8 cellular contexts compared by ENCODE assay signal in genomic region chr18:3585656-3586509, GRCh38.
DNase-seq lines count a peak whose midpoint lies in the region; ATAC-seq lines count a peak whose summit lies in the region.

No MANE protein-coding gene starts in this region.

- H3K27me3 ChIP-seq in BLaER1 = no peaks in the 10 kb centered on the region
- H3K27me3 ChIP-seq in effector memory CD4-positive, alpha-beta T cell (replicated peaks; ENCODE audit: control insufficient read depth, insufficient read depth, low read length, poor library complexity, severe bottlenecking) = no peaks in the 10 kb centered on the region

- H3K9me3 ChIP-seq in BLaER1 = no peaks in the 10 kb centered on the region
- no peaks in the 10 kb centered on the region for H3K9me3 ChIP-seq in effector memory CD4-positive, alpha-beta T cell (ENCODE audit: control insufficient read depth, low read length)

- CTCF ChIA-PET in activated CD4-positive, alpha-beta memory T cell treated with anti-CD3 and anti-CD28 coated beads for 36 hours (lab: Charles Lee) = interaction anchor here (0.6 to 5.6 kb wide), 52 partner anchors 8 to 524 kb away, joined by 3 to 43 read pairs (median 4); no protein-coding TSS in a partner anchor

- DNase-seq in HK-2 (ENCODE audit: unreplicated experiment) (peak; percentile 56), NCI-H82 treated with DMSO at 0.1 percent for 48 hours (lab: John Stamatoyannopoulos, UW; ENCODE audit: unreplicated experiment) (peak; percentile 64), memory B cell (ENCODE audit: low spot score in 2 of 2) (peak; percentile 50 to 56)
- peak; percentile 86 for DNase-seq in activated CD4-positive, alpha-beta memory T cell treated with anti-CD3 and anti-CD28 coated beads for 36 hours
- peak; percentile 43 to 61 (median 47) for DNase-seq in effector memory CD4-positive, alpha-beta T cell
- peak; percentile 62 for DNase-seq in stimulated activated naive CD4-positive, alpha-beta T cell treated with Interleukin-2 at 50 U/mL for 16 hours (lab: John Stamatoyannopoulos, UW)

- no peaks in the 10 kb centered on the region for H4K20me1 ChIP-seq in BLaER1

- H3K4me3 Mint-ChIP-seq in activated CD4-positive, alpha-beta memory T cell treated with anti-CD3 and anti-CD28 coated beads for 36 hours = no peak overlapping the region
- peak overlapping the region; percentile 79 for H3K4me3 Mint-ChIP-seq in memory B cell

- H3K4me3 ChIP-seq in BLaER1 = no peak overlapping the region
- H3K4me3 ChIP-seq in effector memory CD4-positive, alpha-beta T cell (ENCODE audit: insufficient read depth, low read depth, low read length, poor library complexity, severe bottlenecking) = no peak overlapping the region

- intact Hi-C loops in activated CD4-positive, alpha-beta memory T cell treated with anti-CD3 and anti-CD28 coated beads for 36 hours (cut with micrococcal nuclease) = loop anchor here (1.0 to 2.0 kb wide), 8 partner anchors 8 to 305 kb away; no protein-coding TSS in a partner anchor

- peak overlapping the region; percentile 5; the same call in 1 of the 2 replicates for H3K4me2 ChIP-seq in BLaER1

- H3K9me3 Mint-ChIP-seq in activated CD4-positive, alpha-beta memory T cell treated with anti-CD3 and anti-CD28 coated beads for 36 hours = no peaks in the 10 kb centered on the region
- no peaks in the 10 kb centered on the region for H3K9me3 Mint-ChIP-seq in memory B cell

- peaks cover 21% of the 10 kb centered on the region for H3K4me1 ChIP-seq in BLaER1
- H3K4me1 ChIP-seq in effector memory CD4-positive, alpha-beta T cell (ENCODE audit: control insufficient read depth, insufficient read depth, low read length, poor library complexity, severe bottlenecking) = no peaks in the 10 kb centered on the region

- peaks cover 45% of the 10 kb centered on the region for H3K4me1 Mint-ChIP-seq in activated CD4-positive, alpha-beta memory T cell treated with anti-CD3 and anti-CD28 coated beads for 36 hours (ENCODE audit: low read depth)
- peaks cover 34% of the 10 kb centered on the region for H3K4me1 Mint-ChIP-seq in memory B cell

- no peak overlapping the region for H3K27ac ChIP-seq in BLaER1
- no peak overlapping the region for H3K27ac ChIP-seq in effector memory CD4-positive, alpha-beta T cell (ENCODE audit: insufficient read depth, low read length, poor library complexity, severe bottlenecking)

- no peak overlapping the region for H3K9ac ChIP-seq in BLaER1

- POLR2A ChIA-PET in activated CD4-positive, alpha-beta memory T cell treated with anti-CD3 and anti-CD28 coated beads for 36 hours (lab: Charles Lee) = interaction anchor here (0.6 to 2.7 kb wide), 9 partner anchors 8 to 289 kb away, joined by 3 to 10 read pairs (median 4); no protein-coding TSS in a partner anchor

- H3K27me3 Mint-ChIP-seq in activated CD4-positive, alpha-beta memory T cell treated with anti-CD3 and anti-CD28 coated beads for 36 hours = no peaks in the 10 kb centered on the region
- no peaks in the 10 kb centered on the region for H3K27me3 Mint-ChIP-seq in memory B cell

- H3K36me3 ChIP-seq in BLaER1 = no peaks in the 10 kb centered on the region
- no peaks in the 10 kb centered on the region for H3K36me3 ChIP-seq in effector memory CD4-positive, alpha-beta T cell (ENCODE audit: control insufficient read depth, insufficient read depth, low read length)

- peak; percentile 38 for ATAC-seq in GM19351 (IDR thresholded peaks at IDR 0.05; ENCODE audit: unreplicated experiment)
- ATAC-seq in memory B cell (ENCODE audit: low read depth) = peak; percentile 42

- no peaks in the 10 kb centered on the region for H3K36me3 Mint-ChIP-seq in activated CD4-positive, alpha-beta memory T cell treated with anti-CD3 and anti-CD28 coated beads for 36 hours
- peaks cover 2% of the 10 kb centered on the region for H3K36me3 Mint-ChIP-seq in memory B cell

- H3K27ac Mint-ChIP-seq in activated CD4-positive, alpha-beta memory T cell treated with anti-CD3 and anti-CD28 coated beads for 36 hours = peak overlapping the region; percentile 69
- peak overlapping the region; percentile 94 for H3K27ac Mint-ChIP-seq in memory B cell
